Comparison of ENCODE assay signal across 1 cellular context in genomic region chr4:73156394-73156793, GRCh38.
TF ChIP-seq lines count a peak whose summit lies in the region.

No MANE protein-coding gene starts in this region.

TF ChIP-seq in K562, 482 proteins besides CTCF, POLR2A, EP300 and RAD21 (continued from another document):
- 0 out of 2 replicates have a peak, but pooled peaks have one; percentile 59 for TF ChIP-seq CHAMP1 (IDR thresholded peaks at IDR 0.05)
- no peak for TF ChIP-seq NR3C1 (CRISPR knock-in tag; IDR thresholded peaks at IDR 0.05)
- no peak for TF ChIP-seq GABPA (tag; conservative IDR thresholded peaks at IDR 0.05; ENCODE audit: low read depth)
- no peak for TF ChIP-seq MITF (IDR thresholded peaks at IDR 0.05)
- TF ChIP-seq BACH1 (tag; IDR thresholded peaks at IDR 0.05): no peak
- no peak for TF ChIP-seq C11orf30 (IDR thresholded peaks at IDR 0.05; ENCODE audit: low read depth)
- no peak for TF ChIP-seq ZNF212 (CRISPR knock-in tag; IDR thresholded peaks at IDR 0.05)
- no peak for TF ChIP-seq XRCC4 (IDR thresholded peaks at IDR 0.05; ENCODE audit: extremely low read depth, insufficient read depth, insufficient read length)
- TF ChIP-seq CBFA2T2 (conservative IDR thresholded peaks at IDR 0.05): no peak
- no peak for TF ChIP-seq GABPB2 (CRISPR knock-in tag; conservative IDR thresholded peaks at IDR 0.05)
- TF ChIP-seq SNIP1 (IDR thresholded peaks at IDR 0.05; ENCODE audit: low read depth): no peak
- no peak for TF ChIP-seq HNRNPL (IDR thresholded peaks at IDR 0.05; ENCODE audit: low read depth, low read length)
- TF ChIP-seq CBFA2T3 (IDR thresholded peaks at IDR 0.05): 0 out of 2 replicates have a peak, but pooled peaks have one; percentile 43
